ENCODE assay signal across 10 cellular contexts in genomic region chr1:178536844-178537371, GRCh38.
DNase-seq lines count a peak whose midpoint lies in the region; ATAC-seq and TF ChIP-seq lines count a peak whose summit lies in the region.
"Had no signal": no experiment of that assay in that cellular context is flagged by ENCODE, and none has a peak within 500 bp of the region (broad histone marks: within the 10 kb centered on the region; RNA-seq: fewer than 3 reads in every experiment).

No MANE protein-coding gene starts in this region.

- ATAC-seq in HG03460 (IDR thresholded peaks at IDR 0.05; ENCODE audit: unreplicated experiment): no peak

- H3K27me3 ChIP-seq in subcutaneous abdominal adipose tissue (ENCODE audit: control insufficient read depth in 5 of 5, insufficient read depth in 4 of 5, low read length in 5 of 5) (peaks cover 0 to 12% (median 2%) of the 10 kb centered on the region in 5 donors), WERI-Rb-1 (ENCODE audit: insufficient read depth, low read depth, severe bottlenecking) (no peaks in the 10 kb centered on the region)

- H3K9me3 ChIP-seq in subcutaneous abdominal adipose tissue (ENCODE audit: control insufficient read depth in 5 of 5, low read length in 5 of 5): no peaks in the 10 kb centered on the region
- no peaks in the 10 kb centered on the region for H3K9me3 ChIP-seq in WERI-Rb-1 (ENCODE audit: severe bottlenecking)

- H3K4me3 ChIP-seq in subcutaneous abdominal adipose tissue (ENCODE audit: low read depth in 1 of 5, low read length in 5 of 5) (no peak overlapping the region), WERI-Rb-1 (ENCODE audit: low read depth, low read length) (no peak overlapping the region)

- no peaks in the 10 kb centered on the region for H3K36me3 ChIP-seq in subcutaneous abdominal adipose tissue (ENCODE audit: control insufficient read depth in 5 of 5, insufficient read depth in 5 of 5, low read length in 5 of 5)
- no peaks in the 10 kb centered on the region for H3K36me3 ChIP-seq in WERI-Rb-1

- DNase-seq in HK-2 (ENCODE audit: unreplicated experiment) (peak; percentile 54), brain pericyte (ENCODE audit: low read depth, low spot score) (peak; percentile 81), kidney tubule cell (ENCODE audit: low spot score) (peak; percentile 90), WERI-Rb-1 (no peak), RPMI8226 (no peak), COLO829 (ENCODE audit: low spot score) (no peak)
- DNase-seq: activated T-cell treated with anti-CD3 and anti-CD28 coated beads, Interleukin-2, amount 50 U/mL, for 72 hours; NCI-H1694 had no signal

- H3K4me1 ChIP-seq in subcutaneous abdominal adipose tissue (ENCODE audit: control insufficient read depth in 5 of 5, insufficient read depth in 5 of 5, low read length in 5 of 5): peaks cover 2 to 33% (median 28%) of the 10 kb centered on the region in 5 donors

- H3K27ac ChIP-seq in subcutaneous abdominal adipose tissue (ENCODE audit: low read depth, low read length) (peak overlapping the region; percentile 23), WERI-Rb-1 (no peak overlapping the region)

- TF ChIP-seq CTCF in WERI-Rb-1 (IDR thresholded peaks at IDR 0.05; ENCODE audit: low read depth, low read length): no peak

- peak overlapping the region in 1 of 5 donors; percentile 4 for H3K9ac ChIP-seq in subcutaneous abdominal adipose tissue (ENCODE audit: low read length in 5 of 5)

Comparison
In these comparisons a context has a peak if more than half of its experiments do, and no peak if none do; other contexts are left out.
1. DNase-seq: peak in HK-2 (single experiment), brain pericyte (single experiment) and kidney tubule cell (single experiment); none in WERI-Rb-1 (single experiment), RPMI8226 (single experiment) and COLO829 (single experiment).